In the genomic region with DNA sequence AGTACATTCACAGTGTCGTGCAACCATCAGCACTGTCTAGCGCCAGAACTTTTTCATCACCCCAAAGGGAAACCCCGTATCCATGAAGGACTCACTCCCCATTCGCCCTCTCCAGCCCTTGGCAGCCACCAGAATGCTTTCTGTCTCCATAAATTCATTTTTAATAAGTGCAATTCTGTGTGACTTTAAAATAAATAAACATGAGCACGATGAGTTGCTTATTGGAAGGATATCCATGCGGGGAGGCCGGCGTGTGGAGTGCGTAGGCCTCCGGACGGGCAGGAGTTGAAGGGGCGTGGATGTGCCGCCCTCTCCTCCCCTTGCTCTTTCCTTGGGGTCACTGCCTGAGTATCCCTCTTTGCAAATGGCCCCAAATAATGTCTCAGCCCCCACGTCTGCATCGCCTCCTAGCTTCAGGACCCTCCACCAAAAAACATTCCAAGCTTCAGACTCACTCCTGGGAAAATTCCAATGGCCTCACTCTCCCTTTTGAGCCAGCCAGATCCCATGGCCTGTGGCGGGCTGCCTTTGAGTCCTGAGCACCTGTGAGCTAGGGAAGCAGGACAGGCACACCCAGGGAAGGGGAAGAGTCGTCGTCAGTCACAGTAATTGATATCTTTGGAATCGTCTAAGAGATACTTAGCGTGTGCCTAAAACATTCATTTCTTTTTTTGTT, we compare ENCODE assay signal across 1 cellular context.
TF ChIP-seq lines count a peak whose summit lies in the region.

No MANE protein-coding gene starts in this region.

TF ChIP-seq in GM23338, 12 proteins besides CTCF, POLR2A, EP300 and RAD21 (continued from another document):
- TF ChIP-seq STAT1 (IDR thresholded peaks at IDR 0.05; ENCODE audit: unreplicated experiment) = no peak
- TF ChIP-seq POLR2AphosphoS5 (IDR thresholded peaks at IDR 0.05; ENCODE audit: low read depth) = no peak
- TF ChIP-seq, protein P1, sequence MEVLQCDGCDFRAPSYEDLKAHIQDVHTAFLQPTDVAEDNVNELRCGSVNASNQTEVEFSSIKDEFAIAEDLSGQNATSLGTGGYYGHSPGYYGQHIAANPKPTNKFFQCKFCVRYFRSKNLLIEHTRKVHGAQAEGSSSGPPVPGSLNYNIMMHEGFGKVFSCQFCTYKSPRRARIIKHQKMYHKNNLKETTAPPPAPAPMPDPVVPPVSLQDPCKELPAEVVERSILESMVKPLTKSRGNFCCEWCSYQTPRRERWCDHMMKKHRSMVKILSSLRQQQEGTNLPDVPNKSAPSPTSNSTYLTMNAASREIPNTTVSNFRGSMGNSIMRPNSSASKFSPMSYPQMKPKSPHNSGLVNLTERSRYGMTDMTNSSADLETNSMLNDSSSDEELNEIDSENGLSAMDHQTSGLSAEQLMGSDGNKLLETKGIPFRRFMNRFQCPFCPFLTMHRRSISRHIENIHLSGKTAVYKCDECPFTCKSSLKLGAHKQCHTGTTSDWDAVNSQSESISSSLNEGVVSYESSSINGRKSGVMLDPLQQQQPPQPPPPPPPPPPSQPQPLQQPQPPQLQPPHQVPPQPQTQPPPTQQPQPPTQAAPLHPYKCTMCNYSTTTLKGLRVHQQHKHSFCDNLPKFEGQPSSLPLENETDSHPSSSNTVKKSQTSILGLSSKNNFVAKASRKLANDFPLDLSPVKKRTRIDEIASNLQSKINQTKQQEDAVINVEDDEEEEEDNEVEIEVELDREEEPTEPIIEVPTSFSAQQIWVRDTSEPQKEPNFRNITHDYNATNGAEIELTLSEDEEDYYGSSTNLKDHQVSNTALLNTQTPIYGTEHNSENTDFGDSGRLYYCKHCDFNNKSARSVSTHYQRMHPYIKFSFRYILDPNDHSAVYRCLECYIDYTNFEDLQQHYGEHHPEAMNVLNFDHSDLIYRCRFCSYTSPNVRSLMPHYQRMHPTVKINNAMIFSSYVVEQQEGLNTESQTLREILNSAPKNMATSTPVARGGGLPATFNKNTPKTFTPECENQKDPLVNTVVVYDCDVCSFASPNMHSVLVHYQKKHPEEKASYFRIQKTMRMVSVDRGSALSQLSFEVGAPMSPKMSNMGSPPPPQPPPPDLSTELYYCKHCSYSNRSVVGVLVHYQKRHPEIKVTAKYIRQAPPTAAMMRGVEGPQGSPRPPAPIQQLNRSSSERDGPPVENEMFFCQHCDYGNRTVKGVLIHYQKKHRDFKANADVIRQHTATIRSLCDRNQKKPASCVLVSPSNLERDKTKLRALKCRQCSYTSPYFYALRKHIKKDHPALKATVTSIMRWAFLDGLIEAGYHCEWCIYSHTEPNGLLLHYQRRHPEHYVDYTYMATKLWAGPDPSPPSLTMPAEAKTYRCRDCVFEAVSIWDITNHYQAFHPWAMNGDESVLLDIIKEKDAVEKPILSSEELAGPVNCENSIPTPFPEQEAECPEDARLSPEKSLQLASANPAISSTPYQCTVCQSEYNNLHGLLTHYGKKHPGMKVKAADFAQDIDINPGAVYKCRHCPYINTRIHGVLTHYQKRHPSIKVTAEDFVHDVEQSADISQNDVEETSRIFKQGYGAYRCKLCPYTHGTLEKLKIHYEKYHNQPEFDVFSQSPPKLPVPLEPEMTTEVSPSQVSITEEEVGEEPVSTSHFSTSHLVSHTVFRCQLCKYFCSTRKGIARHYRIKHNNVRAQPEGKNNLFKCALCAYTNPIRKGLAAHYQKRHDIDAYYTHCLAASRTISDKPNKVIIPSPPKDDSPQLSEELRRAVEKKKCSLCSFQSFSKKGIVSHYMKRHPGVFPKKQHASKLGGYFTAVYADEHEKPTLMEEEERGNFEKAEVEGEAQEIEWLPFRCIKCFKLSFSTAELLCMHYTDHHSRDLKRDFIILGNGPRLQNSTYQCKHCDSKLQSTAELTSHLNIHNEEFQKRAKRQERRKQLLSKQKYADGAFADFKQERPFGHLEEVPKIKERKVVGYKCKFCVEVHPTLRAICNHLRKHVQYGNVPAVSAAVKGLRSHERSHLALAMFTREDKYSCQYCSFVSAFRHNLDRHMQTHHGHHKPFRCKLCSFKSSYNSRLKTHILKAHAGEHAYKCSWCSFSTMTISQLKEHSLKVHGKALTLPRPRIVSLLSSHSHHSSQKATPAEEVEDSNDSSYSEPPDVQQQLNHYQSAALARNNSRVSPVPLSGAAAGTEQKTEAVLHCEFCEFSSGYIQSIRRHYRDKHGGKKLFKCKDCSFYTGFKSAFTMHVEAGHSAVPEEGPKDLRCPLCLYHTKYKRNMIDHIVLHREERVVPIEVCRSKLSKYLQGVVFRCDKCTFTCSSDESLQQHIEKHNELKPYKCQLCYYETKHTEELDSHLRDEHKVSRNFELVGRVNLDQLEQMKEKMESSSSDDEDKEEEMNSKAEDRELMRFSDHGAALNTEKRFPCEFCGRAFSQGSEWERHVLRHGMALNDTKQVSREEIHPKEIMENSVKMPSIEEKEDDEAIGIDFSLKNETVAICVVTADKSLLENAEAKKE (CRISPR knock-in tag; IDR thresholded peaks at IDR 0.05) = no peak
- no peak for TF ChIP-seq ZNF331 (CRISPR knock-in tag; IDR thresholded peaks at IDR 0.05; ENCODE audit: low read depth)
- no peak for TF ChIP-seq REST (IDR thresholded peaks at IDR 0.05; ENCODE audit: unreplicated experiment)
